Comparison of ENCODE assay signal across 8 cellular contexts in the genomic region with DNA sequence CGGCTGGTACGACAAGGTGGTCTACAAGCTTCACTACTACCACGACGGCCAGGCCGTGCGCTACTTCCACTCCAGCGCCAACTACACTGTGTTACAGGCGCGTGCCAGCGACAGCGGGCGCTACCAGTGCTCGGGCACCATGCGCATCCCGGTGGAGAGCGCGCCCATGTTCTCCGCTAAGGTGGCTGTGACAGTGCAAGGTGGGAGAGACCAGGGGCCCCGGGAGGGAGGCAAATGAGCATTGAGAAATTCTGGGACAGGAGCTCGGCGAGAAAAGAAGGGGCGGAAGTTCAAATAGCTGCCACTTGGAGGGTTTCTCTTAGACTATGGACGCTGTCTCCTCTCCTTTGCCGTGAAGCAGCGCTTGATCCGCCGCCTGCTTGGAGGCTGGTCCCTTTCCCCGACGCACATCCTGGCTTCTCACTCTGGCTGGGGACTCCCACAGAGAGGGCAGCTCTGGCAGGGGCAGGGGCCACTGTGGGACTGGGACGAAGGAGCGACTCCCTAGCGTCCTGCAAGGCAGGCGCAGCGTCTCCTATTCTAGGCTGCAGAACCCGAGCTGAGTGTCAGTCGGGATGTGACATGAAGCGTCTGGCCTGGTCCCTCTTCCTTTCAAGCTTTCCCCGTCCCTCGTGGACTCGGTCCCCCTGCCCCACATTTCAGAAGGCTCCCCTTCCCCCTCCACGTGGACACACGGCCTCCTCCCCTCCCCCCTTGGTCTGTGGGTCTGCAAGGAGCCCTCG. TPM values are rescaled to one million over a fixed set of nuclear protein-coding genes. Genes with fewer than 3 reads are reported as not detected.
A peak's percentile ranks its signal among the peaks of the same experiment; 100 is the strongest.
DNase-seq lines count a peak whose midpoint lies in the region; ATAC-seq and TF ChIP-seq lines count a peak whose summit lies in the region.

No MANE protein-coding gene starts in this region.

- H3K9me3 ChIP-seq in heart left ventricle = no peaks in the 10 kb centered on the region
- peaks cover 2% of the 10 kb centered on the region for H3K9me3 ChIP-seq in trophoblast cell (ENCODE audit: insufficient read depth, low read depth, low read length)

- H4K12ac ChIP-seq in trophoblast cell (ENCODE audit: low read depth, low read length) = peak overlapping the region; percentile 57

- no peak overlapping the region for H2AK5ac ChIP-seq in trophoblast cell (ENCODE audit: low read length)

- H3K27ac ChIP-seq in heart left ventricle = peak overlapping the region; percentile 25 to 95 (median 88)
- H3K27ac ChIP-seq in trophoblast cell (ENCODE audit: low read depth, low read length) = no peak overlapping the region

- H3K36me3 ChIP-seq in heart left ventricle (no peaks in the 10 kb centered on the region), trophoblast cell (ENCODE audit: control insufficient read depth in 1 of 2, insufficient read depth in 2 of 2, low read length in 2 of 2) (no peaks in the 10 kb centered on the region)

- peak overlapping the region; percentile 17 for H3K4ac ChIP-seq in trophoblast cell (ENCODE audit: low read depth, low read length)

- no peak overlapping the region for H2BK5ac ChIP-seq in trophoblast cell (ENCODE audit: low read depth, low read length, poor library complexity)

- H3K4me3 ChIP-seq in AG09309 (ENCODE audit: control insufficient read depth, low read depth, low read length) (peak overlapping the region; percentile 85), heart left ventricle (peak overlapping the region; percentile 50 to 97 (median 80)), trophoblast cell (ENCODE audit: low read depth, low read length) (peak overlapping the region; percentile 92)

- peaks cover 32% of the 10 kb centered on the region for H3K27me3 Mint-ChIP-seq in activated naive CD8-positive, alpha-beta T cell treated with anti-CD3 and anti-CD28 coated beads, Interleukin-2, amount 50 U/mL, for 24 hours

- H3K27me3 ChIP-seq in heart left ventricle (peaks cover 0 to 19% (median 0%) of the 10 kb centered on the region in 9 donors), trophoblast cell (ENCODE audit: insufficient read depth, low read length) (no peaks in the 10 kb centered on the region)

- H3K4me2 ChIP-seq in trophoblast cell (ENCODE audit: low read length) = peak overlapping the region; percentile 82

- TF ChIP-seq CTCF in AG09309 (IDR thresholded peaks at IDR 0.05; ENCODE audit: control insufficient read depth, insufficient read depth, low read depth, low read length, missing control alignments) (peak; percentile 51), heart left ventricle (IDR thresholded peaks at IDR 0.05) (peak in 3 of 12 donors; percentile 27 to 38 (median 34))

- peak overlapping the region; percentile 71 for H3K18ac ChIP-seq in trophoblast cell (ENCODE audit: low read length)

- no peaks in the 10 kb centered on the region for H3K9me3 Mint-ChIP-seq in activated naive CD8-positive, alpha-beta T cell treated with anti-CD3 and anti-CD28 coated beads, Interleukin-2, amount 50 U/mL, for 24 hours

- peaks cover 10% of the 10 kb centered on the region for H3K79me2 ChIP-seq in trophoblast cell (ENCODE audit: control insufficient read depth, insufficient read depth, low read length, poor library complexity)

- peak overlapping the region; percentile 64 for H3K27ac Mint-ChIP-seq in activated naive CD8-positive, alpha-beta T cell treated with anti-CD3 and anti-CD28 coated beads, Interleukin-2, amount 50 U/mL, for 24 hours

- DNase-seq in AG09309 (ENCODE audit: low read depth) = no peak
- peak; percentile 46 for DNase-seq in activated naive CD8-positive, alpha-beta T cell treated with anti-CD3 and anti-CD28 coated beads, Interleukin-2, amount 50 U/mL, for 24 hours
- peak; percentile 45 to 78 (median 57) for DNase-seq in heart left ventricle
- peak; percentile 54 to 80 for DNase-seq in trophoblast cell
- DNase-seq in GF-D8 (lab: John Stamatoyannopoulos, UW) = no peak

- peak overlapping the region; percentile 95 for H2AFZ ChIP-seq in trophoblast cell (ENCODE audit: insufficient read depth, low read length, poor library complexity)

- H3K14ac ChIP-seq in trophoblast cell (ENCODE audit: low read length) = peak overlapping the region; percentile 81

- H3K4me3 Mint-ChIP-seq in activated naive CD8-positive, alpha-beta T cell treated with anti-CD3 and anti-CD28 coated beads, Interleukin-2, amount 50 U/mL, for 24 hours = peak overlapping the region; percentile 83

- peak overlapping the region; percentile 91 for H4K91ac ChIP-seq in trophoblast cell (ENCODE audit: low read depth, low read length)

- peaks cover 65% of the 10 kb centered on the region for H3K4me1 Mint-ChIP-seq in activated naive CD8-positive, alpha-beta T cell treated with anti-CD3 and anti-CD28 coated beads, Interleukin-2, amount 50 U/mL, for 24 hours

- 0 to 1% (median 0%) methylated on average over 30 to 43 of the region's 43 CpGs for WGBS in heart left ventricle, 4 donors
- no CpG with 5 or more reads among the region's 43 CpGs for WGBS in trophoblast cell (ENCODE audit: extremely low coverage, insufficient coverage, insufficient read length)

- TF ChIP-seq POLR2A in Raji (IDR thresholded peaks at IDR 0.05; ENCODE audit: insufficient read depth, low read depth, low read length) (peak; percentile 47; the same call in 1 of the 2 replicates), heart left ventricle (IDR thresholded peaks at IDR 0.05) (no peak)

- ATAC-seq in GM18867 (IDR thresholded peaks at IDR 0.05; ENCODE audit: unreplicated experiment) (peak; percentile 26), HG03432 (IDR thresholded peaks at IDR 0.05; ENCODE audit: unreplicated experiment) (peak; percentile 21), heart left ventricle (peak in 3 of 4 donors; percentile 41 to 50 (median 48))
- peak; percentile 13 for ATAC-seq in activated naive CD8-positive, alpha-beta T cell treated with anti-CD3 and anti-CD28 coated beads, Interleukin-2, amount 50 U/mL, for 24 hours

- H3K9ac ChIP-seq in trophoblast cell (ENCODE audit: low read length) = peak overlapping the region; percentile 80

- H3K23ac ChIP-seq in trophoblast cell (ENCODE audit: low read length) = no peak overlapping the region

- peak overlapping the region; percentile 85 for H4K8ac ChIP-seq in trophoblast cell (ENCODE audit: low read depth, low read length)

- H3K4me1 ChIP-seq in heart left ventricle = peaks cover 0 to 53% (median 5%) of the 10 kb centered on the region in 12 donors
- H3K4me1 ChIP-seq in trophoblast cell (ENCODE audit: control insufficient read depth in 1 of 2, insufficient read depth in 2 of 2, low read length in 2 of 2) = peaks cover 11 to 15% of the 10 kb centered on the region in 2 experiments

- intact Hi-C loops in heart left ventricle (cut with DNase I) = loop anchor here in 1 of 10 donors (10.0 kb wide), 1 partner anchor 151 kb away; no protein-coding TSS in a partner anchor

- peak overlapping the region; percentile 78 for H2BK120ac ChIP-seq in trophoblast cell (ENCODE audit: insufficient read depth, low read length, poor library complexity)

- H2BK12ac ChIP-seq in trophoblast cell (ENCODE audit: low read length) = peak overlapping the region; percentile 3

- H3K36me3 Mint-ChIP-seq in activated naive CD8-positive, alpha-beta T cell treated with anti-CD3 and anti-CD28 coated beads, Interleukin-2, amount 50 U/mL, for 24 hours (ENCODE audit: low read depth) = no peaks in the 10 kb centered on the region

- H3K79me1 ChIP-seq in trophoblast cell (ENCODE audit: low read length) = peaks cover 14% of the 10 kb centered on the region

RNA-seq across cellular contexts. Expression of a gene that starts 4.7 kb away (rescaled TPM):
- total RNA-seq in heart left ventricle = under 1 TPM; 0.22 to 0.75 (median 0.48) TPM
- polyA plus RNA-seq in heart left ventricle = under 1 TPM; 0.30 to 0.46 TPM
- polyA plus RNA-seq in trophoblast cell (2013) = 0.45 and 0.47 TPM in 2 replicates

RNA-seq across cellular contexts. Expression of a gene that starts 19.0 kb away (rescaled TPM):
- 1 to 10 TPM in 1 of 9 donors, under 1 TPM in 2, not detected in 6; 0.20 to 1.0 (median 0.41) TPM for total RNA-seq in heart left ventricle
- polyA plus RNA-seq in heart left ventricle = under 1 TPM; 0.11 to 0.23 TPM
- polyA plus RNA-seq in trophoblast cell (2013) = not detected in 2 replicates

RNA-seq across cellular contexts. Expression of a gene that starts 23.5 kb away (rescaled TPM):
- 10 to 100 TPM in 1 of 9 donors, 1 to 10 TPM in 8; 5.2 to 10.0 (median 7.1) TPM for total RNA-seq in heart left ventricle
- polyA plus RNA-seq in heart left ventricle = 10 to 100 TPM in 1 of 2 donors, 1 to 10 TPM in 1; 5.8 to 18.1 TPM
- polyA plus RNA-seq in trophoblast cell (2013) = 24.5 and 26.5 TPM in 2 replicates

RNA-seq across cellular contexts. Expression of a gene that starts 40.1 kb away (rescaled TPM):
- total RNA-seq in heart left ventricle = 10 to 100 TPM; 13.3 to 24.4 (median 17.6) TPM
- polyA plus RNA-seq in heart left ventricle = 10 to 100 TPM in 1 of 2 donors, 1 to 10 TPM in 1; 3.0 to 16.2 TPM
- 26.8 and 28.0 TPM in 2 replicates for polyA plus RNA-seq in trophoblast cell (2013)

Comparison
In these comparisons a context has a peak if more than half of its experiments do, and no peak if none do; other contexts are left out.
1. DNase-seq: peak in activated naive CD8-positive, alpha-beta T cell treated with anti-CD3 and anti-CD28 coated beads, Interleukin-2, amount 50 U/mL, for 24 hours (single experiment), heart left ventricle (5 of 5) and trophoblast cell (2 of 2); none in AG09309 (single experiment) and GF-D8 (single experiment).
2. Peak in every context shown above with its lines, with median percentiles within 50 percentile points of each other: H3K4me3 ChIP-seq and ATAC-seq.